In genomic region chr14:22841769-22842168, GRCh38 we compare ENCODE assay signal across 1 cellular context.
TF ChIP-seq lines count a peak whose summit lies in the region.

No MANE protein-coding gene starts in this region.

TF ChIP-seq in K562, 482 proteins besides CTCF, POLR2A, EP300 and RAD21:
- TF ChIP-seq CBX8 (IDR thresholded peaks at IDR 0.05; ENCODE audit: borderline replicate concordance, extremely low read depth, low read depth, low read length, poor library complexity, severe bottlenecking) (no peak), ZBTB8A (IDR thresholded peaks at IDR 0.05; ENCODE audit: partially characterized antibody) (no peak), IRF2 (CRISPR knock-in tag; IDR thresholded peaks at IDR 0.05) (0 out of 2 replicates have a peak, but pooled peaks have one; percentile 13)
